Comparison of ENCODE assay signal across 15 cellular contexts in genomic region chr9:99385814-99386279, GRCh38.
DNase-seq lines count a peak whose midpoint lies in the region; ATAC-seq and TF ChIP-seq lines count a peak whose summit lies in the region.
"Had no signal": no experiment of that assay in that cellular context is flagged by ENCODE, and none has a peak within 500 bp of the region (broad histone marks: within the 10 kb centered on the region; RNA-seq: fewer than 3 reads in every experiment).

No MANE protein-coding gene starts in this region.

- no peaks in the 10 kb centered on the region for H3K9me2 ChIP-seq in SK-N-SH

- peak overlapping the region; percentile 39; the same call in 1 of the 2 replicates for H2AFZ ChIP-seq in SK-N-SH (ENCODE audit: low read depth)

- no peaks in the 10 kb centered on the region for H4K20me1 ChIP-seq in SK-N-SH (ENCODE audit: insufficient read depth)
- H4K20me1 ChIP-seq: BLaER1 treated with 17β-estradiol and CSF1 and Interleukin-3, amounts not matched to agents 10 nM and 100 nM had no signal

- TF ChIP-seq CTCF in SK-N-SH (IDR thresholded peaks at IDR 0.05) (no peak), foreskin fibroblast (IDR thresholded peaks at IDR 0.05; ENCODE audit: low read depth, low read length) (no peak)

- no peak overlapping the region for H3K9ac ChIP-seq in SK-N-SH
- H3K9ac ChIP-seq: BLaER1 treated with 17β-estradiol and CSF1 and Interleukin-3, amounts not matched to agents 10 nM and 100 nM had no signal

- H3K4me2 ChIP-seq in SK-N-SH, result peak overlapping the region; percentile 44; the same call in 1 of the 2 replicates

- no peaks in the 10 kb centered on the region for H3K79me2 ChIP-seq in SK-N-SH (ENCODE audit: insufficient read depth)

- ATAC-seq in GM21576 (IDR thresholded peaks at IDR 0.05; ENCODE audit: unreplicated experiment), result no peak

- H3K4me3 ChIP-seq in SK-N-SH (ENCODE audit: low read depth in 2 of 2, low read length in 1 of 2) (no peak overlapping the region), foreskin fibroblast (ENCODE audit: low read depth in 1 of 2, low read length in 2 of 2) (no peak overlapping the region)
- H3K4me3 ChIP-seq: BLaER1 treated with 17β-estradiol and CSF1 and Interleukin-3, amounts not matched to agents 10 nM and 100 nM; esophagus muscularis mucosa had no signal

- DNase-seq in AG08395 (ENCODE audit: low spot score) (peak; percentile 59), H4 (ENCODE audit: low spot score) (peak; percentile 12), SK-N-SH (no peak), foreskin fibroblast (peak; percentile 55 to 79), GF-D8 (lab: John Stamatoyannopoulos, UW) (no peak), activated T-cell treated with anti-CD3 and anti-CD28 coated beads for 4 hours (no peak), NCI-H526 treated with DMSO at 0.1 percent for 48 hours (lab: John Stamatoyannopoulos, UW) (no peak)
- DNase-seq: activated naive CD4-positive, alpha-beta T cell treated with anti-CD3 and anti-CD28 coated beads, Interleukin-2, amount 50 U/mL, for 16 hours; Karpas-422; SHP77 treated with DMSO at 0.1 percent for 48 hours; stimulated activated CD4-positive, alpha-beta T cell treated with anti-CD3 and anti-CD28 coated beads, Interleukin-4, amount 100 ng/mL, for 1 hour; stimulated activated naive CD4-positive, alpha-beta T cell treated with Interleukin-2 at 50 U/mL for 16 hours had no signal

- no peaks in the 10 kb centered on the region for H3K36me3 ChIP-seq in SK-N-SH (replicated peaks in 1 of 2; ENCODE audit: control insufficient read depth in 1 of 2, insufficient read depth in 2 of 2, low read length in 1 of 2)
- H3K36me3 ChIP-seq: BLaER1 treated with 17β-estradiol and CSF1 and Interleukin-3, amounts not matched to agents 10 nM and 100 nM; esophagus muscularis mucosa had no signal

- no peak for TF ChIP-seq EP300 in SK-N-SH (IDR thresholded peaks at IDR 0.05; ENCODE audit: borderline replicate concordance in 1 of 2, low read depth in 1 of 2, low read length in 1 of 2)

- peaks cover 11 to 15% of the 10 kb centered on the region in 2 experiments; a peak in 3 of 4 replicates for H3K4me1 ChIP-seq in SK-N-SH (ENCODE audit: control insufficient read depth in 1 of 2, insufficient read depth in 2 of 2, low read depth in 1 of 2, low read length in 1 of 2)
- H3K4me1 ChIP-seq: esophagus muscularis mucosa had no signal

- no peaks in the 10 kb centered on the region for H3K27me3 ChIP-seq in SK-N-SH (ENCODE audit: insufficient read depth)
- H3K27me3 ChIP-seq: BLaER1 treated with 17β-estradiol and CSF1 and Interleukin-3, amounts not matched to agents 10 nM and 100 nM; esophagus muscularis mucosa had no signal

- no peak for TF ChIP-seq RAD21 in SK-N-SH (IDR thresholded peaks at IDR 0.05; ENCODE audit: low read length)

- 28% methylated on average over 3 of the region's 5 CpGs for WGBS in SK-N-SH (ENCODE audit: low lambda C conversion rate)

- no peaks in the 10 kb centered on the region for H3K9me3 ChIP-seq in SK-N-SH
- H3K9me3 ChIP-seq: BLaER1 treated with 17β-estradiol and CSF1 and Interleukin-3, amounts not matched to agents 10 nM and 100 nM; esophagus muscularis mucosa had no signal

- peaks cover 24% of the 10 kb centered on the region for H3F3A ChIP-seq in SK-N-SH (replicated peaks; ENCODE audit: insufficient read depth)

- H3K27ac ChIP-seq in SK-N-SH (ENCODE audit: low read depth in 2 of 2, low read length in 1 of 2), result peak overlapping the region; percentile 41 to 79; a peak in 2 of 4 replicates
- H3K27ac ChIP-seq: BLaER1 treated with 17β-estradiol and CSF1 and Interleukin-3, amounts not matched to agents 10 nM and 100 nM; esophagus muscularis mucosa had no signal

- CTCF ChIA-PET in SK-N-SH (lab: Yijun Ruan, JAX), result no interaction called here

- POLR2A ChIA-PET in SK-N-SH (lab: Yijun Ruan, JAX), result interaction anchor here (1.3 kb wide), 1 partner anchor 10 kb away, joined by 3 read pairs; no protein-coding TSS in a partner anchor

TF ChIP-seq in SK-N-SH, 30 proteins besides CTCF, POLR2A, EP300 and RAD21:
- TF ChIP-seq FOSL2 (IDR thresholded peaks at IDR 0.05; ENCODE audit: borderline replicate concordance, low read depth), result peak; percentile 42; the same call in 1 of the 2 replicates
- TF ChIP-seq SIN3A (IDR thresholded peaks at IDR 0.05; ENCODE audit: borderline replicate concordance, low read depth, low read length), result no peak
- TF ChIP-seq JUND (IDR thresholded peaks at IDR 0.05), result peak; percentile 36; the same call in 1 of the 2 replicates
- TF ChIP-seq ELF1 (IDR thresholded peaks at IDR 0.05), result no peak
- 0 out of 2 replicates have a peak, but pooled peaks have one; percentile 34 for TF ChIP-seq NFIC (IDR thresholded peaks at IDR 0.05; ENCODE audit: borderline replicate concordance)

Comparison
In these comparisons a context has a peak if more than half of its experiments do, and no peak if none do; other contexts are left out.
1. DNase-seq: peak in AG08395 (single experiment), H4 (single experiment) and foreskin fibroblast (2 of 2); none in SK-N-SH (single experiment), GF-D8 (single experiment), activated T-cell treated with anti-CD3 and anti-CD28 coated beads for 4 hours (single experiment) and NCI-H526 treated with DMSO at 0.1 percent for 48 hours (single experiment).